In genomic region chr10:33279791-33280190, GRCh38 we compare ENCODE assay signal across 26 cellular contexts. TPM values are rescaled to one million over a fixed set of nuclear protein-coding genes. Genes with fewer than 3 reads are reported as not detected.
A peak's percentile ranks its signal among the peaks of the same experiment; 100 is the strongest.
DNase-seq lines count a peak whose midpoint lies in the region; ATAC-seq and TF ChIP-seq lines count a peak whose summit lies in the region.
"Had no signal": no experiment of that assay in that cellular context is flagged by ENCODE, and none has a peak within 500 bp of the region (broad histone marks: within the 10 kb centered on the region; RNA-seq: fewer than 3 reads in every experiment).

No MANE protein-coding gene starts in this region.

- no peak overlapping the region for H3K9ac ChIP-seq in Karpas-422 (ENCODE audit: low read length)

- H3K9me3 ChIP-seq in Karpas-422 (ENCODE audit: low read length): no peaks in the 10 kb centered on the region
- H3K9me3 ChIP-seq: pancreas, sigmoid colon, suprapubic skin had no signal

- H3K36me3 ChIP-seq in ACC112 (ENCODE audit: insufficient read depth, low read length) (peaks cover 25% of the 10 kb centered on the region), GM23338 (ENCODE audit: insufficient read depth) (no peaks in the 10 kb centered on the region), Karpas-422 (ENCODE audit: insufficient read depth, low read length) (no peaks in the 10 kb centered on the region)
- H3K36me3 ChIP-seq: pancreas, sigmoid colon, suprapubic skin had no signal

- peaks cover 1% of the 10 kb centered on the region for H3K27me3 Mint-ChIP-seq in GM23338 (ENCODE audit: insufficient read depth, low read depth, poor library complexity)

- H3F3A ChIP-seq in GM23338 (replicated peaks; ENCODE audit: low read depth): no peaks in the 10 kb centered on the region

- H3K36me3 Mint-ChIP-seq in GM23338 (ENCODE audit: low read depth): no peaks in the 10 kb centered on the region
- H3K36me3 Mint-ChIP-seq: activated CD8-positive, alpha-beta memory T cell treated with anti-CD3 and anti-CD28 coated beads, Interleukin-2, amount 10 ng/mL, durations not matched to agents 7 days and 5 days; natural killer cell had no signal

- H3K27ac ChIP-seq in ACC112 (ENCODE audit: low read depth, low read length) (peak overlapping the region; percentile 77), foreskin keratinocyte (no peak overlapping the region), GM23338 (ENCODE audit: low read depth) (no peak overlapping the region), Karpas-422 (ENCODE audit: low read length) (no peak overlapping the region)
- H3K27ac ChIP-seq: C4-2B, pancreas, suprapubic skin had no signal

- H4K20me1 ChIP-seq in GM23338 (replicated peaks; ENCODE audit: insufficient read depth) (no peaks in the 10 kb centered on the region), Karpas-422 (ENCODE audit: insufficient read depth, low read depth, low read length) (no peaks in the 10 kb centered on the region)

- DNase-seq in NCI-H226 (peak; percentile 31), epithelial cell of esophagus (ENCODE audit: low read depth) (peak; percentile 22), iris pigment epithelial cell (ENCODE audit: low read depth) (peak; percentile 71), foreskin keratinocyte (no peak), GM23338 (ENCODE audit: low spot score) (no peak), Karpas-422 (no peak)
- DNase-seq: ACHN; activated CD4-positive, alpha-beta T cell treated with anti-CD3 and anti-CD28 coated beads, Interleukin-2, amount 10 ng/mL, durations not matched to agents 7 days and 5 days; activated CD8-positive, alpha-beta memory T cell treated with anti-CD3 and anti-CD28 coated beads, Interleukin-2, amount 10 ng/mL, durations not matched to agents 7 days and 5 days; activated naive CD4-positive, alpha-beta T cell treated with anti-CD3 and anti-CD28 coated beads, Interleukin-2, amount 50 U/mL, for 16 hours; aorta; central memory CD4-positive, alpha-beta T cell; Kasumi-1; left colon; natural killer cell; NCI-H1048; NCI-H1930; NCI-H2227 treated with DMSO at 0.1 percent for 48 hours; NCI-H774; pancreas; sigmoid colon; T-helper 2 cell had no signal

- H3K79me2 ChIP-seq in ACC112 (ENCODE audit: control insufficient read depth, insufficient read depth, low read length, unreplicated experiment) (peaks cover 93% of the 10 kb centered on the region), GM23338 (replicated peaks; ENCODE audit: insufficient read depth) (no peaks in the 10 kb centered on the region), Karpas-422 (ENCODE audit: low read length) (no peaks in the 10 kb centered on the region)

- ATAC-seq in foreskin keratinocyte: no peak
- no peak for ATAC-seq in GM23338
- ATAC-seq in GM19324 (IDR thresholded peaks at IDR 0.05; ENCODE audit: low FRiP score, unreplicated experiment): no peak
- ATAC-seq: activated CD8-positive, alpha-beta memory T cell treated with anti-CD3 and anti-CD28 coated beads, Interleukin-2, amount 10 ng/mL, durations not matched to agents 7 days and 5 days; left colon; natural killer cell had no signal

- H3K9me2 ChIP-seq in GM23338 (ENCODE audit: insufficient read depth): no peaks in the 10 kb centered on the region
- no peaks in the 10 kb centered on the region for H3K9me2 ChIP-seq in Karpas-422 (replicated peaks; ENCODE audit: insufficient read depth, low read length)

- H3K4me1 ChIP-seq in ACC112 (ENCODE audit: control insufficient read depth, insufficient read depth, low read length, unreplicated experiment) (peaks cover 57% of the 10 kb centered on the region), foreskin keratinocyte (peaks cover 16% of the 10 kb centered on the region), GM23338 (ENCODE audit: insufficient read depth) (no peaks in the 10 kb centered on the region), Karpas-422 (ENCODE audit: low read length) (no peaks in the 10 kb centered on the region)
- H3K4me1 ChIP-seq: pancreas had no signal

- no peaks in the 10 kb centered on the region for H3K4me1 Mint-ChIP-seq in GM23338
- H3K4me1 Mint-ChIP-seq: activated CD4-positive, alpha-beta T cell treated with anti-CD3 and anti-CD28 coated beads, Interleukin-2, amount 10 ng/mL, durations not matched to agents 7 days and 5 days; activated CD8-positive, alpha-beta memory T cell treated with anti-CD3 and anti-CD28 coated beads, Interleukin-2, amount 10 ng/mL, durations not matched to agents 7 days and 5 days; natural killer cell had no signal

- H3K4me2 ChIP-seq in GM23338 (no peak overlapping the region), Karpas-422 (ENCODE audit: low read depth, low read length, poor library complexity, severe bottlenecking) (no peak overlapping the region)

- H3K9me3 Mint-ChIP-seq in GM23338: no peaks in the 10 kb centered on the region
- H3K9me3 Mint-ChIP-seq: activated CD4-positive, alpha-beta T cell treated with anti-CD3 and anti-CD28 coated beads, Interleukin-2, amount 10 ng/mL, durations not matched to agents 7 days and 5 days; natural killer cell had no signal

- H3K27me3 ChIP-seq in ACC112 (ENCODE audit: insufficient read depth, low read length) (no peaks in the 10 kb centered on the region), foreskin keratinocyte (no peaks in the 10 kb centered on the region), GM23338 (ENCODE audit: insufficient read depth) (no peaks in the 10 kb centered on the region), Karpas-422 (ENCODE audit: low read length) (no peaks in the 10 kb centered on the region)
- H3K27me3 ChIP-seq: sigmoid colon, suprapubic skin had no signal

- H3K4me3 ChIP-seq in ACC112 (ENCODE audit: low read depth, low read length): no peak overlapping the region
- H3K4me3 ChIP-seq in epithelial cell of esophagus (ENCODE audit: low read length): no peak overlapping the region
- H3K4me3 ChIP-seq in GM23338: no peak overlapping the region
- H3K4me3 ChIP-seq in Karpas-422 (ENCODE audit: low read length): no peak overlapping the region
- H3K4me3 ChIP-seq: pancreas, sigmoid colon, suprapubic skin had no signal

- TF ChIP-seq CTCF in epithelial cell of esophagus (IDR thresholded peaks at IDR 0.05; ENCODE audit: insufficient read depth, low read depth, low read length, missing control alignments) (no peak), foreskin keratinocyte (conservative IDR thresholded peaks at IDR 0.05) (no peak), GM23338 (conservative IDR thresholded peaks at IDR 0.05; ENCODE audit: low read depth in 2 of 2) (no peak)

- H3K27ac Mint-ChIP-seq in GM23338: no peak overlapping the region
- H3K27ac Mint-ChIP-seq: activated CD4-positive, alpha-beta T cell treated with anti-CD3 and anti-CD28 coated beads, Interleukin-2, amount 10 ng/mL, durations not matched to agents 7 days and 5 days; activated CD8-positive, alpha-beta memory T cell treated with anti-CD3 and anti-CD28 coated beads, Interleukin-2, amount 10 ng/mL, durations not matched to agents 7 days and 5 days; natural killer cell had no signal

- no peak overlapping the region for H3K4me3 Mint-ChIP-seq in GM23338
- H3K4me3 Mint-ChIP-seq: activated CD4-positive, alpha-beta T cell treated with anti-CD3 and anti-CD28 coated beads, Interleukin-2, amount 10 ng/mL, durations not matched to agents 7 days and 5 days; activated CD8-positive, alpha-beta memory T cell treated with anti-CD3 and anti-CD28 coated beads, Interleukin-2, amount 10 ng/mL, durations not matched to agents 7 days and 5 days; natural killer cell had no signal

- H2AFZ ChIP-seq in ACC112 (ENCODE audit: low read length, unreplicated experiment) (no peak overlapping the region), GM23338 (no peak overlapping the region), Karpas-422 (ENCODE audit: low read length) (no peak overlapping the region)

TF ChIP-seq in GM23338, 12 proteins besides CTCF, POLR2A, EP300 and RAD21 (continues in another document):
- TF ChIP-seq ETS1 (IDR thresholded peaks at IDR 0.05) (no peak), STAT1 (IDR thresholded peaks at IDR 0.05; ENCODE audit: unreplicated experiment) (no peak)

RNA-seq across cellular contexts. Expression of gene NRP1, which starts 54.7 kb away (rescaled TPM):
- total RNA-seq in foreskin keratinocyte: 57.3 and 58.2 TPM in 2 replicates
- 11.6 and 12.2 TPM in 2 replicates for polyA plus RNA-seq in foreskin keratinocyte
- total RNA-seq in GM23338 (2014; rRNA removed; shearing (Covaris generic)): 3.5 and 3.9 TPM in 2 replicates
- 2.9 and 3.6 TPM in 2 replicates for polyA plus RNA-seq in GM23338 (2016; fragmentation: Nextera tagmentation; extraction: Ambion mirVana)
- total RNA-seq in Karpas-422 (2014; rRNA removed; shearing (Covaris generic); ENCODE audit: low replicate concordance): 0.71 TPM in 1 of 2 replicates, not detected in the other

Comparison
In these comparisons a context has a peak if more than half of its experiments do, and no peak if none do; other contexts are left out.
1. DNase-seq: peak in NCI-H226 (single experiment), epithelial cell of esophagus (single experiment) and iris pigment epithelial cell (single experiment); none in foreskin keratinocyte (0 of 2), GM23338 (single experiment) and Karpas-422 (single experiment).
2. RNA of gene NRP1, which starts 54.7 kb away (total RNA-seq): 57.3 to 58.2 TPM in foreskin keratinocyte; 3.5 to 3.9 TPM in GM23338 and 0.71 TPM in Karpas-422; every median in the first group is over 10 times any median in the second.